11 cellular contexts compared by ENCODE assay signal in the genomic region with DNA sequence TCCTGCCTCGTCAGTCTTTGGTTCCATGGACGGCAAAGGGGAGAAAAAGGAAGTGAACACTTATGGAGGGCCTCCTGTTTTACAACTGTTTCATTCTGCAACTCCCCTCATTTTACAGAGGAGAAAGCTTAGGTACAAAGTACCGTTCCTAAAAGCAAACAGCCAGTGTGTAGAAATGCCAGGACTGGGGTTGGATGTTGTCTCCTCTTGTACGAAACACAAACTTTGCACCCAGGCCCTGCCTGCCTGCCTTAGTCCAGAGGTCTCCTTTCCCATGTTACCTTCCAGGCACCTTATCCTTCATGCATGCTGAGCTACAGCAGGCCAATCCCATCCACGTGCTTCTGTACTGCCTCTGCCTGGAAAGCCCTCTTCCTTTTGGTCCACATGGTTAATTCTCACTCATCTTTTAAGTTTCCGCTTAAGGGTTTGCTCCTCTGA.
DNase-seq lines count a peak whose midpoint lies in the region; ATAC-seq, FAIRE-seq and TF ChIP-seq lines count a peak whose summit lies in the region.
"Had no signal": no experiment of that assay in that cellular context is flagged by ENCODE, and none has a peak within 500 bp of the region (broad histone marks: within the 10 kb centered on the region; RNA-seq: fewer than 3 reads in every experiment).

No MANE protein-coding gene starts in this region.

- no peak overlapping the region for H3K9ac ChIP-seq in K562 (ENCODE audit: insufficient read depth in 1 of 2, low read depth in 2 of 2, low read length in 2 of 2)

- peaks cover 5% of the 10 kb centered on the region for H3K36me3 Mint-ChIP-seq in stimulated activated effector memory CD8-positive, alpha-beta T cell treated with anti-CD3 and anti-CD28 coated beads, Interleukin-12 subunit alpha, Interleukin-12 subunit beta, amount 100 ng/mL, for 72 hours

- CTCF ChIA-PET in K562 (lab: Yijun Ruan, JAX; ENCODE audit: low intra/inter-chr PET ratio), result no interaction called here

- no peak for TF ChIP-seq RAD21 in K562 (CRISPR knock-in tag; conservative IDR thresholded peaks at IDR 0.05 in 1 of 2, IDR thresholded peaks at IDR 0.05 in 1 of 2)

- no peak overlapping the region for H3K4me2 ChIP-seq in K562 (ENCODE audit: insufficient read depth, low read length)

- ATAC-seq in K562, result peak; percentile 53
- no peak for ATAC-seq in stimulated activated effector memory CD8-positive, alpha-beta T cell treated with anti-CD3 and anti-CD28 coated beads, Interleukin-12 subunit alpha, Interleukin-12 subunit beta, amount 100 ng/mL, for 72 hours

- H3K79me2 ChIP-seq in K562 (ENCODE audit: control insufficient read depth, insufficient read depth, low read length), result no peaks in the 10 kb centered on the region

- peak; percentile 18 for DNase-seq in activated CD4-positive, alpha-beta T cell treated with anti-CD3 and anti-CD28 coated beads for 48 hours
- DNase-seq in activated CD4-positive, alpha-beta T cell treated with anti-CD3 and anti-CD28 coated beads, Interleukin-2, amount 50 U/mL, for 1 hour, result no peak
- DNase-seq in Kasumi-1 (lab: John Stamatoyannopoulos, UW), result peak; percentile 22 to 32
- no peak for DNase-seq in K562 (ENCODE audit: extremely low read depth in 1 of 4, low spot score in 3 of 4)
- no peak for DNase-seq in stimulated activated effector memory CD8-positive, alpha-beta T cell treated with anti-CD3 and anti-CD28 coated beads, Interleukin-12 subunit alpha, Interleukin-12 subunit beta, amount 100 ng/mL, for 72 hours (ENCODE audit: low spot score in 2 of 2)
- DNase-seq in AML-193 (lab: John Stamatoyannopoulos, UW), result no peak
- DNase-seq in SHP77 treated with DMSO at 0.1 percent for 48 hours (lab: John Stamatoyannopoulos, UW), result no peak
- DNase-seq in Ammon's horn (ENCODE audit: low spot score), result no peak
- DNase-seq: NCI-H526 had no signal

- H3K4me1 ChIP-seq in K562 (replicated peaks in 1 of 2; ENCODE audit: control insufficient read depth in 2 of 2, insufficient read depth in 2 of 2, low read length in 2 of 2), result peaks cover 0 to 22% of the 10 kb centered on the region in 2 experiments; a peak in 4 of 5 replicates

- H3K27me3 ChIP-seq in K562 (ENCODE audit: control insufficient read depth in 2 of 2, insufficient read depth in 2 of 2, low read length in 2 of 2), result no peaks in the 10 kb centered on the region
- H3K27me3 ChIP-seq: adrenal gland had no signal

- H4K20me1 ChIP-seq in K562 (replicated peaks; ENCODE audit: control insufficient read depth, insufficient read depth, low read length), result no peaks in the 10 kb centered on the region

- no TSS peak for BruUV-seq in K562 (replicated peaks; lab: Mats Ljungman, UMichigan)

- H3K4me3 ChIP-seq in K562, result no peak overlapping the region
- H3K4me3 ChIP-seq: adrenal gland had no signal

- no peaks in the 10 kb centered on the region for H3K36me3 ChIP-seq in K562 (ENCODE audit: control insufficient read depth, insufficient read depth, low read length)
- H3K36me3 ChIP-seq: adrenal gland had no signal

- no peak for TF ChIP-seq EP300 in K562 (IDR thresholded peaks at IDR 0.05; ENCODE audit: low read length)

- in situ Hi-C loops in K562 (cut with MboI), result no loop called here

- H3K27ac ChIP-seq in K562 (ENCODE audit: extremely low read depth, low read depth, low read length), result no peak overlapping the region

- TF ChIP-seq POLR2A in K562 (conservative IDR thresholded peaks at IDR 0.05), result no peak

- H3K9me1 ChIP-seq in K562 (ENCODE audit: control insufficient read depth, insufficient read depth, low read length), result no peaks in the 10 kb centered on the region

- peak overlapping the region; percentile 65 for H3K4me3 Mint-ChIP-seq in stimulated activated effector memory CD8-positive, alpha-beta T cell treated with anti-CD3 and anti-CD28 coated beads, Interleukin-12 subunit alpha, Interleukin-12 subunit beta, amount 100 ng/mL, for 72 hours

- H3K9me3 Mint-ChIP-seq in stimulated activated effector memory CD8-positive, alpha-beta T cell treated with anti-CD3 and anti-CD28 coated beads, Interleukin-12 subunit alpha, Interleukin-12 subunit beta, amount 100 ng/mL, for 72 hours, result no peaks in the 10 kb centered on the region

- peaks cover 44% of the 10 kb centered on the region for H3K4me1 Mint-ChIP-seq in stimulated activated effector memory CD8-positive, alpha-beta T cell treated with anti-CD3 and anti-CD28 coated beads, Interleukin-12 subunit alpha, Interleukin-12 subunit beta, amount 100 ng/mL, for 72 hours

- FAIRE-seq in K562 (lab: Jason Lieb, UNC), result no peak
- FAIRE-seq: endometrium had no signal

- intact Hi-C loops in K562 (cut with micrococcal nuclease), result no loop called here

- H3K9me3 ChIP-seq in K562 (replicated peaks; ENCODE audit: control insufficient read depth, insufficient read depth, low read depth, low read length), result no peaks in the 10 kb centered on the region

- peak overlapping the region; percentile 78 for H3K27ac Mint-ChIP-seq in stimulated activated effector memory CD8-positive, alpha-beta T cell treated with anti-CD3 and anti-CD28 coated beads, Interleukin-12 subunit alpha, Interleukin-12 subunit beta, amount 100 ng/mL, for 72 hours

- no peak for TF ChIP-seq CTCF in K562 (IDR thresholded peaks at IDR 0.05 in 2 of 3, conservative IDR thresholded peaks at IDR 0.05 in 1 of 3; ENCODE audit: insufficient read depth in 2 of 3, low read depth in 1 of 3, low read length in 3 of 3)

- H2AFZ ChIP-seq in K562 (ENCODE audit: low read depth, low read length), result peak overlapping the region; percentile 47

- POLR2A ChIA-PET in K562 (lab: Yijun Ruan, JAX), result no interaction called here

- WGBS in K562 (ENCODE audit: insufficient coverage, low coverage, missing lambda C conversion rate), result 80% methylated on average over 6 of the region's 6 CpGs

TF ChIP-seq in K562, 482 proteins besides CTCF, POLR2A, EP300 and RAD21:
- TF ChIP-seq NR3C1 (CRISPR knock-in tag; IDR thresholded peaks at IDR 0.05) (no peak), RBM25 (IDR thresholded peaks at IDR 0.05; ENCODE audit: low read depth, low read length, severe bottlenecking) (no peak), ZNF444 (CRISPR knock-in tag; IDR thresholded peaks at IDR 0.05) (no peak), SMAD4 (CRISPR knock-in tag; conservative IDR thresholded peaks at IDR 0.05) (0 out of 2 replicates have a peak, but pooled peaks have one; percentile 18), ZNF699 (CRISPR knock-in tag; IDR thresholded peaks at IDR 0.05; ENCODE audit: insufficient replicate concordance) (no peak), SAFB (IDR thresholded peaks at IDR 0.05; ENCODE audit: borderline replicate concordance, low read depth, low read length) (no peak), POLR2AphosphoS2 (IDR thresholded peaks at IDR 0.05; ENCODE audit: low read length) (no peak), SPI1 (IDR thresholded peaks at IDR 0.05; ENCODE audit: borderline replicate concordance, low read depth, low read length) (0 out of 2 replicates have a peak, but pooled peaks have one; percentile 17)

Comparison
In these comparisons a context has a peak if more than half of its experiments do, and no peak if none do; other contexts are left out.
1. DNase-seq: peak in activated CD4-positive, alpha-beta T cell treated with anti-CD3 and anti-CD28 coated beads for 48 hours (single experiment) and Kasumi-1 (2 of 2); none in activated CD4-positive, alpha-beta T cell treated with anti-CD3 and anti-CD28 coated beads, Interleukin-2, amount 50 U/mL, for 1 hour (single experiment), K562 (0 of 4), stimulated activated effector memory CD8-positive, alpha-beta T cell treated with anti-CD3 and anti-CD28 coated beads, Interleukin-12 subunit alpha, Interleukin-12 subunit beta, amount 100 ng/mL, for 72 hours (0 of 2), AML-193 (0 of 2), SHP77 treated with DMSO at 0.1 percent for 48 hours (single experiment) and Ammon's horn (single experiment).